Comparison of ENCODE assay signal across 1 cellular context in the genomic region with DNA sequence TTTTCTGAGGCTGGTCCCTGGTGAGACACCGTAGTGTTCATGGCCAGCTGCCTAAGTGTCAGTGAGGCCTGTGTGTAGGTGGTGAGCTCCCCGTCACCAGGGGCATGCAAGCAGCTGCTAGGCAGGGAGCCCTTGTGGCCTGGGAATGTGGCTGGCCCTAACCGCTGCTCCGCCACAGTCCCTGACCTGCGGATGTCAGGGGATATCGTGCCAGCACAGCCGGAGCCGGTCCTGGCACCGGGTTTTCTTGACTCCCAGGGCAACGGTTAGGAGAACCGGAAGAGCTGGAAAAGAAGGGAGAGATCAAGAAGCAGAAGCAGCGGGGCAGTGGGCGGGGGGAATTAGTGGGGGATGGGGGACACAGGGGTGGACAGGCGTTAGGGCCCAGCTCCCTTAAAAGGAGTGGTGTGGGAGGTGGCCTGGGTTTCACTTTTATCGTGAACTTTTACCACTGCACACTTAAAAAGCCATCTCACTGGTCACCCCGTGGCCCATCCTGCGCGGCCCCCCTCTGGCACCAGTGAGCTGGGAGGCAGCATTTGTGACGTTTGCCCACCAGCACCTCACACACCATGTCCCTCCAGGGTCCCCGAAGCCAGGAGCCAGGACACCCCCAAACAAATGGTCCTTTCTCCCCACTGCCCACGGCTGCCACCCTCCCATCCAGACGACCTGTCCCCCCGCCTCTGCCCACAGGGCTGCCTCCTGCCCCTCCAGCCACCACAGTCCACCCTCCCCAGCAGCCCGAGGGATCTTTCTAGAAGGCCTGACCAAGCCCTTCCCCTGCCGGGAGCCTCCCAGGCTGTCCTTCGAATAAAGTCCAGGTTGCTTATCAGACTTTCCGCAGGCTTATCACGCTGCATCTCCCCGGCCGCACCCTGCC.
TF ChIP-seq lines count a peak whose summit lies in the region.

No MANE protein-coding gene starts in this region.

TF ChIP-seq in HepG2, 621 proteins besides CTCF, POLR2A, EP300 and RAD21 (continued from another document and continues in another):
- TF ChIP-seq LRRFIP1 (CRISPR knock-in tag; conservative IDR thresholded peaks at IDR 0.05), result no peak
- no peak for TF ChIP-seq SIN3A (IDR thresholded peaks at IDR 0.05; ENCODE audit: borderline replicate concordance, low read depth, low read length)
- no peak for TF ChIP-seq ZNF770 (CRISPR knock-in tag; IDR thresholded peaks at IDR 0.05)
- no peak for TF ChIP-seq MAF1 (CRISPR knock-in tag; IDR thresholded peaks at IDR 0.05; ENCODE audit: borderline replicate concordance)
- no peak for TF ChIP-seq ZNF781 (CRISPR knock-in tag; IDR thresholded peaks at IDR 0.05; ENCODE audit: borderline replicate concordance, not compliant biosample characterization)
- TF ChIP-seq ZNF234 (CRISPR knock-in tag; conservative IDR thresholded peaks at IDR 0.05), result no peak
- no peak for TF ChIP-seq TERF1 (CRISPR knock-in tag; IDR thresholded peaks at IDR 0.05)
- no peak for TF ChIP-seq CENPT (CRISPR knock-in tag; IDR thresholded peaks at IDR 0.05; ENCODE audit: low read depth)
- no peak for TF ChIP-seq ZNF10 (CRISPR knock-in tag; IDR thresholded peaks at IDR 0.05; ENCODE audit: borderline replicate concordance, low read depth)
- no peak for TF ChIP-seq CBX2 (IDR thresholded peaks at IDR 0.05; ENCODE audit: low read depth, low read length)
- TF ChIP-seq CBX2 (CRISPR knock-in tag; IDR thresholded peaks at IDR 0.05; ENCODE audit: low read depth), result no peak
- no peak for TF ChIP-seq ZNF337 (CRISPR knock-in tag; IDR thresholded peaks at IDR 0.05; ENCODE audit: borderline replicate concordance, low read depth)
- peak; percentile 98 for TF ChIP-seq CBX1 (IDR thresholded peaks at IDR 0.05; ENCODE audit: low read depth)
- no peak for TF ChIP-seq RARG (CRISPR knock-in tag; IDR thresholded peaks at IDR 0.05; ENCODE audit: low read depth)
- TF ChIP-seq TCF7L2 (IDR thresholded peaks at IDR 0.05; ENCODE audit: low read depth, low read length), result no peak
- 0 out of 2 replicates have a peak, but pooled peaks have one; percentile 37 for TF ChIP-seq ZBTB8A (CRISPR knock-in tag; IDR thresholded peaks at IDR 0.05; ENCODE audit: borderline replicate concordance, low read depth)
- TF ChIP-seq SALL1 (CRISPR knock-in tag; IDR thresholded peaks at IDR 0.05), result peak; percentile 20
- no peak for TF ChIP-seq ZNF891 (CRISPR knock-in tag; IDR thresholded peaks at IDR 0.05)
- no peak for TF ChIP-seq XBP1 (CRISPR knock-in tag; IDR thresholded peaks at IDR 0.05)
- TF ChIP-seq TRAFD1 (CRISPR knock-in tag; IDR thresholded peaks at IDR 0.05; ENCODE audit: borderline replicate concordance), result no peak
- TF ChIP-seq ZNF574 (CRISPR knock-in tag; IDR thresholded peaks at IDR 0.05), result peak; percentile 38; the same call in 1 of the 2 replicates
- peak; percentile 39; the same call in 1 of the 2 replicates for TF ChIP-seq POLR2AphosphoS5 (IDR thresholded peaks at IDR 0.05; ENCODE audit: low read depth, low read length)
- TF ChIP-seq ZNF580 (CRISPR knock-in tag; IDR thresholded peaks at IDR 0.05; ENCODE audit: borderline replicate concordance, low read depth), result peak; percentile 75; the same call in 1 of the 2 replicates
- no peak for TF ChIP-seq NFE2L1 (CRISPR knock-in tag; IDR thresholded peaks at IDR 0.05; ENCODE audit: borderline replicate concordance)
- no peak for TF ChIP-seq MXD4 (CRISPR knock-in tag; IDR thresholded peaks at IDR 0.05)
- 0 out of 2 replicates have a peak, but pooled peaks have one; percentile 81 for TF ChIP-seq ZNF333 (CRISPR knock-in tag; IDR thresholded peaks at IDR 0.05; ENCODE audit: borderline replicate concordance)
- TF ChIP-seq RNF219 (CRISPR knock-in tag; IDR thresholded peaks at IDR 0.05), result no peak
- no peak for TF ChIP-seq MLX (CRISPR knock-in tag; IDR thresholded peaks at IDR 0.05)
- TF ChIP-seq MAFF (IDR thresholded peaks at IDR 0.05; ENCODE audit: low read depth, low read length), result no peak
- TF ChIP-seq, protein P1, sequence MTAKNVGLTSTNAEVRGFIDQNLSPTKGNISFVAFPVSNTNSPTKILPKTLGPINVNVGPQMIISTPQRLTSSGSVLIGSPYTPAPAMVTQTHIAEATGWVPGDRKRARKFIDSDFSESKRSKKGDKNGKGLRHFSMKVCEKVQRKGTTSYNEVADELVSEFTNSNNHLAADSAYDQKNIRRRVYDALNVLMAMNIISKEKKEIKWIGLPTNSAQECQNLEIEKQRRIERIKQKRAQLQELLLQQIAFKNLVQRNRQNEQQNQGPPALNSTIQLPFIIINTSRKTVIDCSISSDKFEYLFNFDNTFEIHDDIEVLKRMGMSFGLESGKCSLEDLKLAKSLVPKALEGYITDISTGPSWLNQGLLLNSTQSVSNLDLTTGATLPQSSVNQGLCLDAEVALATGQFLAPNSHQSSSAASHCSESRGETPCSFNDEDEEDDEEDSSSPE (CRISPR knock-in tag; IDR thresholded peaks at IDR 0.05), result 0 out of 2 replicates have a peak, but pooled peaks have one; percentile 17
- TF ChIP-seq IRX3 (CRISPR knock-in tag; IDR thresholded peaks at IDR 0.05; ENCODE audit: borderline replicate concordance, low read depth), result no peak
- TF ChIP-seq ZNF138 (CRISPR knock-in tag; IDR thresholded peaks at IDR 0.05; ENCODE audit: low read depth), result no peak; the same call in 1 of the 2 replicates
- TF ChIP-seq, protein P2, sequence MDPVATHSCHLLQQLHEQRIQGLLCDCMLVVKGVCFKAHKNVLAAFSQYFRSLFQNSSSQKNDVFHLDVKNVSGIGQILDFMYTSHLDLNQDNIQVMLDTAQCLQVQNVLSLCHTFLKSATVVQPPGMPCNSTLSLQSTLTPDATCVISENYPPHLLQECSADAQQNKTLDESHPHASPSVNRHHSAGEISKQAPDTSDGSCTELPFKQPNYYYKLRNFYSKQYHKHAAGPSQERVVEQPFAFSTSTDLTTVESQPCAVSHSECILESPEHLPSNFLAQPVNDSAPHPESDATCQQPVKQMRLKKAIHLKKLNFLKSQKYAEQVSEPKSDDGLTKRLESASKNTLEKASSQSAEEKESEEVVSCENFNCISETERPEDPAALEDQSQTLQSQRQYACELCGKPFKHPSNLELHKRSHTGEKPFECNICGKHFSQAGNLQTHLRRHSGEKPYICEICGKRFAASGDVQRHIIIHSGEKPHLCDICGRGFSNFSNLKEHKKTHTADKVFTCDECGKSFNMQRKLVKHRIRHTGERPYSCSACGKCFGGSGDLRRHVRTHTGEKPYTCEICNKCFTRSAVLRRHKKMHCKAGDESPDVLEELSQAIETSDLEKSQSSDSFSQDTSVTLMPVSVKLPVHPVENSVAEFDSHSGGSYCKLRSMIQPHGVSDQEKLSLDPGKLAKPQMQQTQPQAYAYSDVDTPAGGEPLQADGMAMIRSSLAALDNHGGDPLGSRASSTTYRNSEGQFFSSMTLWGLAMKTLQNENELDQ (CRISPR knock-in tag; IDR thresholded peaks at IDR 0.05; ENCODE audit: borderline replicate concordance), result no peak
- no peak for TF ChIP-seq CENPX (CRISPR knock-in tag; IDR thresholded peaks at IDR 0.05)
- no peak for TF ChIP-seq ZNF558 (CRISPR knock-in tag; IDR thresholded peaks at IDR 0.05; ENCODE audit: borderline replicate concordance)
- TF ChIP-seq, protein P3, sequence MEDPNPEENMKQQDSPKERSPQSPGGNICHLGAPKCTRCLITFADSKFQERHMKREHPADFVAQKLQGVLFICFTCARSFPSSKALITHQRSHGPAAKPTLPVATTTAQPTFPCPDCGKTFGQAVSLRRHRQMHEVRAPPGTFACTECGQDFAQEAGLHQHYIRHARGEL (CRISPR knock-in tag; IDR thresholded peaks at IDR 0.05), result no peak
